12 cellular contexts compared by ENCODE assay signal in genomic region chr18:22466608-22467390, GRCh38. TPM values are rescaled to one million over a fixed set of nuclear protein-coding genes. Genes with fewer than 3 reads are reported as not detected.
DNase-seq lines count a peak whose midpoint lies in the region; ATAC-seq and TF ChIP-seq lines count a peak whose summit lies in the region.
"Had no signal": no experiment of that assay in that cellular context is flagged by ENCODE, and none has a peak within 500 bp of the region (broad histone marks: within the 10 kb centered on the region; RNA-seq: fewer than 3 reads in every experiment).

No MANE protein-coding gene starts in this region.

- peaks cover 3% of the 10 kb centered on the region for H3K9me3 Mint-ChIP-seq in mesothelial cell of epicardium
- H3K9me3 Mint-ChIP-seq in activated T-helper 17 cell treated with anti-CD3 and anti-CD28 coated beads, Interleukin-2, amount 50 U/mL, for 72 hours = peaks cover 10% of the 10 kb centered on the region

- H3K27me3 Mint-ChIP-seq in mesothelial cell of epicardium (ENCODE audit: low read depth) = no peaks in the 10 kb centered on the region
- H3K27me3 Mint-ChIP-seq in activated T-helper 17 cell treated with anti-CD3 and anti-CD28 coated beads, Interleukin-2, amount 50 U/mL, for 72 hours = no peaks in the 10 kb centered on the region
- H3K27me3 Mint-ChIP-seq: CD4-positive, CD25-positive, alpha-beta regulatory T cell had no signal

- DNase-seq in AG04450 (ENCODE audit: low read depth, low spot score) (no peak), NCI-H226 (peak; percentile 92), mesothelial cell of epicardium (ENCODE audit: low spot score in 2 of 2, unreplicated experiment in 2 of 2) (no peak), NCI-H2196 treated with DMSO at 0.1 percent for 48 hours (lab: John Stamatoyannopoulos, UW; ENCODE audit: unreplicated experiment) (no peak), omental fat pad (ENCODE audit: low spot score) (no peak)
- DNase-seq: CD4-positive, CD25-positive, alpha-beta regulatory T cell; effector CD8-positive, alpha-beta T cell had no signal

- peak overlapping the region; percentile 89 for H3K27ac Mint-ChIP-seq in mesothelial cell of epicardium
- no peak overlapping the region for H3K27ac Mint-ChIP-seq in activated T-helper 17 cell treated with anti-CD3 and anti-CD28 coated beads, Interleukin-2, amount 50 U/mL, for 72 hours

- no peaks in the 10 kb centered on the region for H3K27me3 ChIP-seq in AG04450 (ENCODE audit: control insufficient read depth, insufficient read depth, low read length)
- H3K27me3 ChIP-seq: neutrophil had no signal

- CTCF ChIA-PET in AG04450 (lab: Charles Lee) = no interaction called here

- POLR2A ChIA-PET in AG04450 (lab: Yijun Ruan, JAX) = interaction anchor here (1.0 to 1.7 kb wide), 6 partner anchors 20 to 296 kb away, joined by 3 to 12 read pairs (median 4); no protein-coding TSS in a partner anchor

- no peak for TF ChIP-seq CTCF in AG04450 (IDR thresholded peaks at IDR 0.05; ENCODE audit: low read depth, low read length)
- no peak for TF ChIP-seq CTCF in mesothelial cell of epicardium (IDR thresholded peaks at IDR 0.05; ENCODE audit: unreplicated experiment)
- TF ChIP-seq CTCF in omental fat pad (IDR thresholded peaks at IDR 0.05) = no peak

- H3K4me1 Mint-ChIP-seq in mesothelial cell of epicardium = peaks cover 72% of the 10 kb centered on the region
- H3K4me1 Mint-ChIP-seq in activated T-helper 17 cell treated with anti-CD3 and anti-CD28 coated beads, Interleukin-2, amount 50 U/mL, for 72 hours = no peaks in the 10 kb centered on the region
- H3K4me1 Mint-ChIP-seq: CD4-positive, CD25-positive, alpha-beta regulatory T cell had no signal

- no peaks in the 10 kb centered on the region for H3K36me3 Mint-ChIP-seq in mesothelial cell of epicardium
- H3K36me3 Mint-ChIP-seq in activated T-helper 17 cell treated with anti-CD3 and anti-CD28 coated beads, Interleukin-2, amount 50 U/mL, for 72 hours (ENCODE audit: low read depth) = no peaks in the 10 kb centered on the region
- H3K36me3 Mint-ChIP-seq: CD4-positive, CD25-positive, alpha-beta regulatory T cell had no signal

- ATAC-seq in esophagus mucosa (peak; percentile 30), omental fat pad (ENCODE audit: low FRiP score) (no peak), HG03039 (IDR thresholded peaks at IDR 0.05; ENCODE audit: unreplicated experiment) (no peak)
- no peak for ATAC-seq in activated T-helper 17 cell treated with anti-CD3 and anti-CD28 coated beads, Interleukin-2, amount 50 U/mL, for 72 hours (replicated peaks)

- H3K4me3 Mint-ChIP-seq in mesothelial cell of epicardium = peak overlapping the region; percentile 9
- H3K4me3 Mint-ChIP-seq in activated T-helper 17 cell treated with anti-CD3 and anti-CD28 coated beads, Interleukin-2, amount 50 U/mL, for 72 hours = no peak overlapping the region
- H3K4me3 Mint-ChIP-seq: CD4-positive, CD25-positive, alpha-beta regulatory T cell had no signal

- H3K4me3 ChIP-seq in AG04450 (ENCODE audit: low read depth, low read length) = no peak overlapping the region

- H3K27ac ChIP-seq in AG04450 (ENCODE audit: low read depth, low read length) = peak overlapping the region; percentile 87
- H3K27ac ChIP-seq: HL-60, neutrophil had no signal

- H3K9me3 ChIP-seq in AG04450 (ENCODE audit: control insufficient read depth, insufficient read depth, low read length) = peaks cover 6% of the 10 kb centered on the region; the same call in 1 of the 2 replicates
- H3K9me3 ChIP-seq: neutrophil had no signal

RNA-seq across cellular contexts. Expression of gene CTAGE1, which starts 49.1 kb away (rescaled TPM):
- 0.05 TPM in 1 of 2 replicates, not detected in the other for polyA plus RNA-seq in AG04450 (2011; rRNA removed)
- not detected in 2 replicates for polyA minus RNA-seq in AG04450 (2011; rRNA and poly(A)+ RNA removed)
- total RNA-seq in esophagus mucosa = not detected
- 0.07 to 0.13 TPM (median 0.11 TPM) in 3 replicates for total RNA-seq in mesothelial cell of epicardium
- not detected for total RNA-seq in omental fat pad
- total RNA-seq in activated T-helper 17 cell treated with anti-CD3 and anti-CD28 coated beads, Interleukin-2, amount 50 U/mL, for 72 hours = not detected
- total RNA-seq: CD4-positive, CD25-positive, alpha-beta regulatory T cell had no signal
- polyA plus RNA-seq: CD4-positive, CD25-positive, alpha-beta regulatory T cell had no signal
